In genomic region chr1:33219886-33220661, GRCh38 we compare ENCODE assay signal across 17 cellular contexts. TPM values are rescaled to one million over a fixed set of nuclear protein-coding genes. Genes with fewer than 3 reads are reported as not detected.
DNase-seq lines count a peak whose midpoint lies in the region; ATAC-seq and TF ChIP-seq lines count a peak whose summit lies in the region.
"Had no signal": no experiment of that assay in that cellular context is flagged by ENCODE, and none has a peak within 500 bp of the region (broad histone marks: within the 10 kb centered on the region; RNA-seq: fewer than 3 reads in every experiment).

No MANE protein-coding gene starts in this region.

- H3K4me3 Mint-ChIP-seq in nephron progenitor cell, result no peak overlapping the region
- H3K4me3 Mint-ChIP-seq in activated T-cell treated with anti-CD3 and anti-CD28 coated beads, Interleukin-2, amount 50 U/mL, for 72 hours, result no peak overlapping the region
- H3K4me3 Mint-ChIP-seq: activated CD4-positive, alpha-beta T cell treated with anti-CD3 and anti-CD28 coated beads, Interleukin-2, amount 10 ng/mL, durations not matched to agents 24 days and 14 days had no signal

- peaks cover 27% of the 10 kb centered on the region for H3K9me3 Mint-ChIP-seq in nephron progenitor cell
- H3K9me3 Mint-ChIP-seq in activated T-cell treated with anti-CD3 and anti-CD28 coated beads, Interleukin-2, amount 50 U/mL, for 72 hours, result peaks cover 9% of the 10 kb centered on the region in 2 donors

- peaks cover 15% of the 10 kb centered on the region for H3K36me3 Mint-ChIP-seq in nephron progenitor cell (ENCODE audit: low read depth)
- H3K36me3 Mint-ChIP-seq in activated T-cell treated with anti-CD3 and anti-CD28 coated beads, Interleukin-2, amount 50 U/mL, for 72 hours (ENCODE audit: insufficient read depth in 2 of 2), result peaks cover 6 to 10% of the 10 kb centered on the region in 2 donors

- H3K4me1 Mint-ChIP-seq in nephron progenitor cell, result peaks cover 8% of the 10 kb centered on the region
- H3K4me1 Mint-ChIP-seq in activated T-cell treated with anti-CD3 and anti-CD28 coated beads, Interleukin-2, amount 50 U/mL, for 72 hours (ENCODE audit: low read depth), result no peaks in the 10 kb centered on the region
- H3K4me1 Mint-ChIP-seq: activated CD4-positive, alpha-beta T cell treated with anti-CD3 and anti-CD28 coated beads, Interleukin-2, amount 10 ng/mL, durations not matched to agents 24 days and 14 days had no signal

- H3K4me3 ChIP-seq in choroid plexus epithelial cell (ENCODE audit: low read depth, low read length), result no peak overlapping the region
- H3K4me3 ChIP-seq: BLaER1, coronary artery, HAP-1, psoas muscle had no signal

- TF ChIP-seq CTCF in choroid plexus epithelial cell (conservative IDR thresholded peaks at IDR 0.05; ENCODE audit: low read depth, low read length) (peak; percentile 29), nephron progenitor cell (IDR thresholded peaks at IDR 0.05) (no peak)

- DNase-seq in EH (ENCODE audit: low read depth), result peak; percentile 70
- peak; percentile 100 for DNase-seq in NCI-H82 (lab: John Stamatoyannopoulos, UW)
- no peak for DNase-seq in choroid plexus epithelial cell (ENCODE audit: low read depth)
- DNase-seq in nephron progenitor cell, result no peak
- no peak for DNase-seq in activated T-cell treated with anti-CD3 and anti-CD28 coated beads, Interleukin-2, amount 50 U/mL, for 72 hours
- no peak for DNase-seq in head of caudate nucleus
- DNase-seq: activated CD4-positive, alpha-beta T cell treated with anti-CD3 and anti-CD28 coated beads, Interleukin-2, amount 10 ng/mL, durations not matched to agents 24 days and 14 days; activated gamma-delta T cell treated with Interleukin-2 at 50 U/mL for 16 hours; MV-4-11; NCI-H748 treated with DMSO at 0.1 percent for 48 hours; psoas muscle; SW 1271 had no signal

- intact Hi-C loops in head of caudate nucleus (cut with DNase I), result no loop called here

- peak overlapping the region; percentile 6 for H3K27ac Mint-ChIP-seq in nephron progenitor cell
- no peak overlapping the region for H3K27ac Mint-ChIP-seq in activated T-cell treated with anti-CD3 and anti-CD28 coated beads, Interleukin-2, amount 50 U/mL, for 72 hours
- H3K27ac Mint-ChIP-seq: activated CD4-positive, alpha-beta T cell treated with anti-CD3 and anti-CD28 coated beads, Interleukin-2, amount 10 ng/mL, durations not matched to agents 24 days and 14 days had no signal

- no peak for ATAC-seq in HG02884 (IDR thresholded peaks at IDR 0.05; ENCODE audit: unreplicated experiment)
- ATAC-seq in activated T-cell treated with anti-CD3 and anti-CD28 coated beads, Interleukin-2, amount 50 U/mL, for 72 hours (replicated peaks in 1 of 2), result no peak
- ATAC-seq in GM19351 (IDR thresholded peaks at IDR 0.05; ENCODE audit: unreplicated experiment), result no peak

- H3K27me3 Mint-ChIP-seq in nephron progenitor cell (ENCODE audit: low read depth, poor library complexity), result peaks cover 19% of the 10 kb centered on the region
- peaks cover 8% of the 10 kb centered on the region for H3K27me3 Mint-ChIP-seq in activated T-cell treated with anti-CD3 and anti-CD28 coated beads, Interleukin-2, amount 50 U/mL, for 72 hours (ENCODE audit: low read depth)

RNA-seq across cellular contexts. Expression of gene ZNF362, which starts 36.2 kb away (rescaled TPM):
- total RNA-seq in activated T-cell treated with anti-CD3 and anti-CD28 coated beads, Interleukin-2, amount 50 U/mL, for 72 hours, result 10 to 100 TPM; 16.9 to 23.9 TPM

RNA-seq across cellular contexts. Expression of gene TRIM62, which starts 38.2 kb away (rescaled TPM):
- 1 to 10 TPM; 4.1 to 8.1 TPM for total RNA-seq in activated T-cell treated with anti-CD3 and anti-CD28 coated beads, Interleukin-2, amount 50 U/mL, for 72 hours

Comparison
In these comparisons a context has a peak if more than half of its experiments do, and no peak if none do; other contexts are left out.
1. DNase-seq: peak in EH (single experiment) and NCI-H82 (single experiment); none in choroid plexus epithelial cell (single experiment), nephron progenitor cell (single experiment), activated T-cell treated with anti-CD3 and anti-CD28 coated beads, Interleukin-2, amount 50 U/mL, for 72 hours (0 of 2) and head of caudate nucleus (0 of 42).